ENCODE assay signal across 8 cellular contexts in the genomic region with DNA sequence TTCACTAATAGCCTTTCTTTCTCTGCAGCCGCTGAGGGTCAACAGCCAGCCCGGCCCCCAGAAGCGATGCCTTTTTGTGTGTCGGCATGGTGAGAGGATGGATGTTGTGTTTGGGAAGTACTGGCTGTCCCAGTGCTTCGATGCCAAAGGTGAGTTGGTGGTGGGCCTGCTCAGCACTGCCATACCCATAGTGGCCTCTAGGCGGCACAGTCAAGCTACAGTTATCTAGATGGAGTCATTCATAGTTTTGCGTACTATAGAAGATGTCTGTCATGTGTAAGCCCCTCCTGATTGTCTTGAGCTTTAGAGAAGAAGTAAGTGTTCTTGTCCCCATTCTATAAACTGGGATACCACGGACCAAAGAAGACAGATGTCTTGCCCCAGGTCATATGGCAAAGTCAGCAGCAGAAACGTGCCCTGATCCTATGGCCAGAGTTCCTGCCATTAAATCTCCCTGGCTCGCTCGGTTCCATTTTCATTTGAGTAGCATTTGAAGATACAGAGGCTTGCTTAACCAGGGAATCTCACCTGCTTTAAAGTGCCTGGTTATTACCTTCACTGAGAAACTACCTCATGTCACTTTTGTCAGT. TPM values are rescaled to one million over a fixed set of nuclear protein-coding genes. Genes with fewer than 3 reads are reported as not detected.
DNase-seq lines count a peak whose midpoint lies in the region; ATAC-seq, FAIRE-seq and TF ChIP-seq lines count a peak whose summit lies in the region.

No MANE protein-coding gene starts in this region.

- H3K4me1 Mint-ChIP-seq in T-helper 17 cell = peaks cover 5% of the 10 kb centered on the region

- peaks cover 13% of the 10 kb centered on the region for H3K36me3 Mint-ChIP-seq in T-helper 17 cell (ENCODE audit: low read depth)

- no peak for FAIRE-seq in keratinocyte (lab: Jason Lieb, UNC)

- H3K9ac ChIP-seq in keratinocyte (ENCODE audit: control insufficient read depth, extremely low read depth, insufficient read depth, low read length) = no peak overlapping the region

- no peak overlapping the region for H2AFZ ChIP-seq in keratinocyte (ENCODE audit: control insufficient read depth, low read length)

- H3K27me3 ChIP-seq in ascending aorta (no peaks in the 10 kb centered on the region), keratinocyte (ENCODE audit: control insufficient read depth, extremely low read depth, insufficient read depth, low read length) (no peaks in the 10 kb centered on the region)

- intact Hi-C loops in ascending aorta (cut with DNase I) = no loop called here

- TF ChIP-seq CTCF in ascending aorta (IDR thresholded peaks at IDR 0.05) = peak; percentile 43 to 51 (median 48)
- TF ChIP-seq CTCF in keratinocyte (optimal IDR thresholded peaks at IDR 0.05 in 1 of 3, IDR thresholded peaks at IDR 0.05 in 1 of 3, conservative IDR thresholded peaks at IDR 0.05 in 1 of 3; ENCODE audit: extremely low read depth in 1 of 3, insufficient read depth in 2 of 3, low read length in 3 of 3) = peak; percentile 92 to 97 (median 97)

- H4K20me1 ChIP-seq in keratinocyte (ENCODE audit: control insufficient read depth, extremely low read depth, insufficient read depth, low read length) = no peaks in the 10 kb centered on the region

- H3K27ac Mint-ChIP-seq in T-helper 17 cell = no peak overlapping the region

- H3K4me1 ChIP-seq in ascending aorta (no peaks in the 10 kb centered on the region), keratinocyte (ENCODE audit: control insufficient read depth, extremely low read depth, insufficient read depth, low read length) (peaks cover 8% of the 10 kb centered on the region)

- no peak overlapping the region for H3K4me3 Mint-ChIP-seq in T-helper 17 cell

- H3K9me1 ChIP-seq in keratinocyte (ENCODE audit: control insufficient read depth, extremely low read depth, insufficient read depth, low read length) = no peaks in the 10 kb centered on the region

- no peak overlapping the region for H3K27ac ChIP-seq in ascending aorta
- no peak overlapping the region for H3K27ac ChIP-seq in keratinocyte (ENCODE audit: control insufficient read depth, insufficient read depth, low read length)

- H3K79me2 ChIP-seq in keratinocyte (ENCODE audit: control insufficient read depth, insufficient read depth, low read length) = no peaks in the 10 kb centered on the region

- ATAC-seq in GM18517 (IDR thresholded peaks at IDR 0.05; ENCODE audit: unreplicated experiment) = peak; percentile 60
- peak; percentile 69 for ATAC-seq in HG03520 (IDR thresholded peaks at IDR 0.05; ENCODE audit: unreplicated experiment)
- ATAC-seq in T-helper 17 cell = peak; percentile 73

- dilution Hi-C loops in keratinocyte (cut with MboI; ENCODE audit: extremely low pct_ligation_motif_present, low sequenced_read_pairs) = no loop called here

- DNase-seq in A172 (ENCODE audit: low spot score) (peak; percentile 25), T-helper 17 cell (peak; percentile 16 to 39 (median 23)), ascending aorta (ENCODE audit: low spot score in 2 of 2) (no peak), keratinocyte (ENCODE audit: low read depth, low spot score) (no peak), midbrain (lab: John Stamatoyannopoulos, UW) (no peak)
- peak; percentile 28 for DNase-seq in stimulated activated CD8-positive, alpha-beta memory T cell treated with anti-CD3 and anti-CD28 coated beads, Interleukin-12 subunit alpha, Interleukin-12 subunit beta, amount 100 ng/mL, for 24 hours (ENCODE audit: extremely low read depth)

- H3K4me3 ChIP-seq in ascending aorta = no peak overlapping the region
- no peak overlapping the region for H3K4me3 ChIP-seq in keratinocyte (ENCODE audit: control insufficient read depth in 2 of 3, extremely low read depth in 1 of 3, insufficient read depth in 2 of 3, low read depth in 1 of 3, low read length in 3 of 3)

- H3K4me2 ChIP-seq in keratinocyte (ENCODE audit: control insufficient read depth, extremely low read depth, insufficient read depth, low read depth, low read length) = no peak overlapping the region

- H3K36me3 ChIP-seq in ascending aorta (no peaks in the 10 kb centered on the region), keratinocyte (ENCODE audit: control insufficient read depth in 2 of 2, extremely low read depth in 1 of 2, insufficient read depth in 2 of 2, low read length in 2 of 2) (peaks cover 22 to 36% of the 10 kb centered on the region in 2 experiments)

- H3K9me3 ChIP-seq in T-helper 17 cell (ENCODE audit: control insufficient read depth, low read length, poor library complexity, severe bottlenecking) (no peaks in the 10 kb centered on the region), ascending aorta (no peaks in the 10 kb centered on the region), keratinocyte (ENCODE audit: control insufficient read depth, low read depth, low read length) (no peaks in the 10 kb centered on the region)

- no peaks in the 10 kb centered on the region for H3K27me3 Mint-ChIP-seq in T-helper 17 cell

RNA-seq across cellular contexts. Expression of a gene that starts 42.1 kb away (rescaled TPM):
- total RNA-seq in A172 (2014; rRNA removed; shearing (Covaris generic)) = not detected in 2 replicates
- total RNA-seq in T-helper 17 cell = not detected
- not detected for total RNA-seq in ascending aorta
- 0.06 to 0.19 TPM (median 0.08 TPM) in 3 replicates for polyA plus RNA-seq in keratinocyte
- polyA plus RNA-seq in keratinocyte (2011; ENCODE audit: low read depth) = not detected
- 0.16 and 0.22 TPM in 2 replicates for polyA plus RNA-seq in keratinocyte (2011; cell fraction: cytosol; rRNA removed)
- polyA plus RNA-seq in keratinocyte (2011; cell fraction: nucleus; rRNA removed) = 0.09 and 0.29 TPM in 2 replicates
- polyA plus RNA-seq in keratinocyte (2012; ENCODE audit: low replicate concordance) = 0.15 TPM in 1 of 2 replicates, not detected in the other
- polyA minus RNA-seq in keratinocyte = not detected in 3 replicates
- not detected for polyA minus RNA-seq in keratinocyte (2011; cell fraction: cytosol; rRNA and poly(A)+ RNA removed)
- polyA minus RNA-seq in keratinocyte (2011; cell fraction: nucleus; rRNA and poly(A)+ RNA removed) = not detected in 2 replicates

Comparison
In these comparisons a context has a peak if more than half of its experiments do, and no peak if none do; other contexts are left out.
1. DNase-seq: peak in A172 (single experiment), T-helper 17 cell (3 of 3) and stimulated activated CD8-positive, alpha-beta memory T cell treated with anti-CD3 and anti-CD28 coated beads, Interleukin-12 subunit alpha, Interleukin-12 subunit beta, amount 100 ng/mL, for 24 hours (single experiment); none in ascending aorta (0 of 2), keratinocyte (single experiment) and midbrain (single experiment).
2. Peak in every context shown above with its lines, with median percentiles within 50 percentile points of each other: ATAC-seq.